In the genomic region with DNA sequence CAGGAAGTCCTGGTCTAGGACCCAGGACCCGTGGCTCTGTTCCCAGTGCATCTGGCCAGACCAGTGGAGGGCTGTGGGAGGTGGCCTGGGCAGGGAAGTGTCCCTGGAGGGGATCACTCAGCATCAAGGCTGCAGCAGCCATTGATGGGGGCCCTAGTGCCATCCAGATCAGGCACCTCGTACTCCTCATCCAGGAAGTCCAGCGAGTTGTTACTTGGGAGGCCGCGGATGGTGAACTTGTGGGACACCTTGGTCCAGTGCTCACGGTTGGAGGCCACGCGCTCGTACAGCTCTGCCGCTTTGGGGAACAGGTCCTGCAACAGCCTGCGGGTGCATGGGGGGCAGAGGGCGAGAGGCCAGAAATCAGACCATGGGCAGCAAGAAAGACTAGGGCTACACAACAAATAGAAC, we compare ENCODE assay signal across 20 cellular contexts.
DNase-seq lines count a peak whose midpoint lies in the region; ATAC-seq, FAIRE-seq and TF ChIP-seq lines count a peak whose summit lies in the region.
"Had no signal": no experiment of that assay in that cellular context is flagged by ENCODE, and none has a peak within 500 bp of the region (broad histone marks: within the 10 kb centered on the region; RNA-seq: fewer than 3 reads in every experiment).

No MANE protein-coding gene starts in this region.

- peaks cover 12% of the 10 kb centered on the region in 2 donors for H3K4me1 Mint-ChIP-seq in natural killer cell treated with Interleukin-12 subunit alpha and Interleukin-12 subunit beta and Interleukin-15 and Interleukin-18, amount 100 ng/mL, for 72 hours (ENCODE audit: low read depth in 2 of 2)
- peaks cover 11 to 18% of the 10 kb centered on the region in 2 donors for H3K4me1 Mint-ChIP-seq in natural killer cell
- peaks cover 4% of the 10 kb centered on the region; the same call in 1 of the 2 replicates for H3K4me1 Mint-ChIP-seq in WTC11

- CTCF ChIA-PET in WTC11 (lab: Charles Lee), result interaction anchor here (0.7 to 5.2 kb wide), 4 partner anchors 13 to 106 kb away, joined by 3 to 33 read pairs (median 16); no protein-coding TSS in a partner anchor

- POLR2A ChIA-PET in WTC11 (lab: Charles Lee), result no interaction called here

- no peaks in the 10 kb centered on the region for H3K9me3 Mint-ChIP-seq in natural killer cell treated with Interleukin-12 subunit alpha and Interleukin-12 subunit beta and Interleukin-15 and Interleukin-18, amount 100 ng/mL, for 72 hours
- H3K9me3 Mint-ChIP-seq in natural killer cell, result no peaks in the 10 kb centered on the region
- no peaks in the 10 kb centered on the region for H3K9me3 Mint-ChIP-seq in WTC11
- H3K9me3 Mint-ChIP-seq: CD8-positive, alpha-beta memory T cell had no signal

- no peak for FAIRE-seq in RCC 7860 (lab: Jason Lieb, UNC)
- FAIRE-seq: D721Med had no signal

- no peak overlapping the region for H3K27ac Mint-ChIP-seq in natural killer cell treated with Interleukin-12 subunit alpha and Interleukin-12 subunit beta and Interleukin-15 and Interleukin-18, amount 100 ng/mL, for 72 hours
- H3K27ac Mint-ChIP-seq in natural killer cell (no peak overlapping the region), WTC11 (no peak overlapping the region)
- H3K27ac Mint-ChIP-seq: B cell had no signal

- no peaks in the 10 kb centered on the region for H3K36me3 Mint-ChIP-seq in natural killer cell treated with Interleukin-12 subunit alpha and Interleukin-12 subunit beta and Interleukin-15 and Interleukin-18, amount 100 ng/mL, for 72 hours
- H3K36me3 Mint-ChIP-seq in natural killer cell, result no peaks in the 10 kb centered on the region
- H3K36me3 Mint-ChIP-seq in WTC11, result no peaks in the 10 kb centered on the region
- H3K36me3 Mint-ChIP-seq: CD8-positive, alpha-beta memory T cell had no signal

- TF ChIP-seq CTCF in natural killer cell (IDR thresholded peaks at IDR 0.05) (no peak), WTC11 (IDR thresholded peaks at IDR 0.05) (no peak)

- intact Hi-C loops in natural killer cell (cut with micrococcal nuclease) (no loop called here), sciatic nerve (cut with DNase I) (no loop called here)

- no peak for ATAC-seq in natural killer cell treated with Interleukin-12 subunit alpha and Interleukin-12 subunit beta and Interleukin-15 and Interleukin-18, amount 100 ng/mL, for 72 hours
- ATAC-seq in natural killer cell, result no peak
- no peak for ATAC-seq in WTC11
- ATAC-seq in sciatic nerve, result no peak
- ATAC-seq: PC-3 had no signal

- no peaks in the 10 kb centered on the region for H3K27me3 Mint-ChIP-seq in natural killer cell treated with Interleukin-12 subunit alpha and Interleukin-12 subunit beta and Interleukin-15 and Interleukin-18, amount 100 ng/mL, for 72 hours
- peaks cover 0 to 2% of the 10 kb centered on the region in 2 donors for H3K27me3 Mint-ChIP-seq in natural killer cell (ENCODE audit: low read depth in 2 of 2)
- peaks cover 10% of the 10 kb centered on the region; the same call in 1 of the 2 replicates for H3K27me3 Mint-ChIP-seq in WTC11 (ENCODE audit: low read depth)

- DNase-seq in natural killer cell treated with Interleukin-12 subunit alpha and Interleukin-12 subunit beta and Interleukin-15 and Interleukin-18, amount 100 ng/mL, for 72 hours (ENCODE audit: low spot score), result peak; percentile 51
- DNase-seq in natural killer cell, result no peak
- peak; percentile 6 for DNase-seq in WTC11 (ENCODE audit: low spot score)
- peak; percentile 51 for DNase-seq in sciatic nerve (ENCODE audit: low spot score)
- DNase-seq in stimulated activated CD4-positive, alpha-beta T cell treated with anti-CD3 and anti-CD28 coated beads, Interleukin-12 subunit alpha, Interleukin-12 subunit beta, amount 100 ng/mL, for 4 hours, result no peak
- no peak for DNase-seq in NOMO-1 treated with DMSO at 0.1 percent for 48 hours (lab: John Stamatoyannopoulos, UW; ENCODE audit: unreplicated experiment)
- DNase-seq in RCC 7860 (ENCODE audit: low spot score), result no peak
- DNase-seq: DMS79, HCEC 1CT, IMR-90, Karpas-422, MG63, NCI-H1092, NCI-H146, NCI-H2081, NCI-H774, PC-3 had no signal

- H3K4me3 Mint-ChIP-seq in natural killer cell treated with Interleukin-12 subunit alpha and Interleukin-12 subunit beta and Interleukin-15 and Interleukin-18, amount 100 ng/mL, for 72 hours, result no peak overlapping the region
- H3K4me3 Mint-ChIP-seq in natural killer cell (no peak overlapping the region), WTC11 (no peak overlapping the region)
- H3K4me3 Mint-ChIP-seq: B cell; CD8-positive, alpha-beta memory T cell had no signal

TF ChIP-seq in WTC11, 78 proteins besides CTCF, POLR2A, EP300 and RAD21:
- no peak for TF ChIP-seq KAT7 (CRISPR knock-in tag; IDR thresholded peaks at IDR 0.05; ENCODE audit: borderline replicate concordance)
- TF ChIP-seq ZNF219 (CRISPR knock-in tag; IDR thresholded peaks at IDR 0.05; ENCODE audit: borderline replicate concordance), result no peak
- TF ChIP-seq SMAD4 (CRISPR knock-in tag; IDR thresholded peaks at IDR 0.05), result no peak
- no peak for TF ChIP-seq CREB1 (CRISPR knock-in tag; IDR thresholded peaks at IDR 0.05)
- TF ChIP-seq TP53 (CRISPR knock-in tag; IDR thresholded peaks at IDR 0.05), result no peak

Comparison
In these comparisons a context has a peak if more than half of its experiments do, and no peak if none do; other contexts are left out.
1. DNase-seq: peak in natural killer cell treated with Interleukin-12 subunit alpha and Interleukin-12 subunit beta and Interleukin-15 and Interleukin-18, amount 100 ng/mL, for 72 hours (single experiment), WTC11 (single experiment) and sciatic nerve (single experiment); none in natural killer cell (single experiment), stimulated activated CD4-positive, alpha-beta T cell treated with anti-CD3 and anti-CD28 coated beads, Interleukin-12 subunit alpha, Interleukin-12 subunit beta, amount 100 ng/mL, for 4 hours (single experiment), NOMO-1 treated with DMSO at 0.1 percent for 48 hours (single experiment) and RCC 7860 (single experiment).